Comparison of ENCODE assay signal across 8 cellular contexts in genomic region chr11:67629386-67630229, GRCh38. TPM values are rescaled to one million over a fixed set of nuclear protein-coding genes. Genes with fewer than 3 reads are reported as not detected.
DNase-seq lines count a peak whose midpoint lies in the region; ATAC-seq, FAIRE-seq and TF ChIP-seq lines count a peak whose summit lies in the region.

TSS of gene NUDT8 (minus strand) at chr11:67629937. CDS start at chr11:67629911, 26 bp downstream.

- no peaks in the 10 kb centered on the region for H3K27me3 Mint-ChIP-seq in T-cell

- FAIRE-seq in urothelium cell line (lab: Jason Lieb, UNC) = peak; percentile 90

- peak within 1 kb of the TSS; percentile 70 for H3K4me3 ChIP-seq in LNCaP clone FGC (ENCODE audit: low read depth, low read length)
- peak within 1 kb of the TSS; percentile 74 for H3K4me3 ChIP-seq in left ventricle myocardium inferior
- H3K4me3 ChIP-seq in psoas muscle = peak within 1 kb of the TSS; percentile 83

- DNase-seq in GM04504 (ENCODE audit: low read depth) = peak; percentile 46
- DNase-seq in GOT3 (lab: John Stamatoyannopoulos, UW) = peak; percentile 60
- peak; percentile 50 for DNase-seq in LNCaP clone FGC (ENCODE audit: low read depth)
- peak; percentile 75 to 92 (median 85) for DNase-seq in T-cell
- DNase-seq in amniotic epithelial cell (ENCODE audit: low read depth) = peak; percentile 53
- peak; percentile 84 for DNase-seq in left ventricle myocardium inferior
- peak; percentile 85 to 92 for DNase-seq in psoas muscle
- DNase-seq in urothelium cell line (ENCODE audit: low spot score) = peak; percentile 85

- CTCF ChIA-PET in T-cell (lab: Charles Lee) = interaction anchor here (0.6 to 3.0 kb wide), 6 partner anchors 14 to 243 kb away, joined by 3 to 18 read pairs (median 6); no protein-coding TSS in a partner anchor

- TF ChIP-seq CTCF in LNCaP clone FGC (IDR thresholded peaks at IDR 0.05; ENCODE audit: control insufficient read depth, extremely low read depth, insufficient read depth) (peak; percentile 72), left ventricle myocardium inferior (IDR thresholded peaks at IDR 0.05; ENCODE audit: borderline replicate concordance) (peak; percentile 93), psoas muscle (IDR thresholded peaks at IDR 0.05) (peak; percentile 82)

- WGBS in psoas muscle, 3 donors = 1 to 2% (median 1%) methylated on average over 57 to 102 of the region's 102 CpGs

- ATAC-seq in T-cell (replicated peaks in 1 of 4) (peak; percentile 64 to 79 (median 73)), psoas muscle (peak; percentile 67 to 79 (median 72))

- intact Hi-C loops in left ventricle myocardium inferior (cut with micrococcal nuclease) (no loop called here), psoas muscle (cut with DNase I) (loop anchor here (5.0 to 10.0 kb wide), 2 partner anchors 33 to 175 kb away; no protein-coding TSS in a partner anchor)

- H3K4me1 ChIP-seq in left ventricle myocardium inferior (peaks cover 45% of the 10 kb centered on the region), psoas muscle (peaks cover 15% of the 10 kb centered on the region)

- H3K4me3 Mint-ChIP-seq in T-cell = peak within 1 kb of the TSS; percentile 82 to 90 (median 88)

- no peaks in the 10 kb centered on the region for H3K36me3 ChIP-seq in left ventricle myocardium inferior
- no peaks in the 10 kb centered on the region for H3K36me3 ChIP-seq in psoas muscle (ENCODE audit: insufficient read depth in 1 of 2, low read depth in 1 of 2)

- H3K9me3 Mint-ChIP-seq in T-cell = no peaks in the 10 kb centered on the region

- H3K27ac Mint-ChIP-seq in T-cell = peak within 1 kb of the TSS; percentile 87 to 93

- POLR2A ChIA-PET in T-cell (lab: Charles Lee) = interaction anchor here in 1 of 2 donors (1.2 kb wide), 1 partner anchor 30 kb away, joined by 3 read pairs; no protein-coding TSS in a partner anchor

- no peaks in the 10 kb centered on the region for H3K9me3 ChIP-seq in left ventricle myocardium inferior (replicated peaks)
- no peaks in the 10 kb centered on the region for H3K9me3 ChIP-seq in psoas muscle

- peaks cover 5% of the 10 kb centered on the region for H3K27me3 ChIP-seq in left ventricle myocardium inferior (ENCODE audit: low read depth)
- H3K27me3 ChIP-seq in psoas muscle (ENCODE audit: insufficient read depth in 3 of 3, low read length in 2 of 3) = no peaks in the 10 kb centered on the region

- H3K36me3 Mint-ChIP-seq in T-cell = no peaks in the 10 kb centered on the region

- H3K4me1 Mint-ChIP-seq in T-cell = peaks cover 6 to 9% (median 8%) of the 10 kb centered on the region in 3 donors

- H3K27ac ChIP-seq in left ventricle myocardium inferior (replicated peaks) (peak within 1 kb of the TSS; percentile 99), psoas muscle (peak within 1 kb of the TSS; percentile 94)

RNA-seq across cellular contexts. Expression of gene NUDT8, which starts in this region (rescaled TPM):
- total RNA-seq in T-cell (1 to 10 TPM; 1.5 to 8.0 (median 4.5) TPM), left ventricle myocardium inferior (102 TPM), psoas muscle (10 to 100 TPM; 19.0 to 37.0 (median 31.8) TPM)
- 10 to 100 TPM; 28.5 to 52.2 (median 48.9) TPM for polyA plus RNA-seq in psoas muscle

Comparison
In these comparisons a context has a peak if more than half of its experiments do, and no peak if none do; other contexts are left out.
1. Peak in every context shown above with its lines: DNase-seq, ATAC-seq, H3K4me3 ChIP-seq and H3K27ac ChIP-seq.